ENCODE assay signal across 8 cellular contexts in genomic region chr12:107761502-107761904, GRCh38. TPM values are rescaled to one million over a fixed set of nuclear protein-coding genes. Genes with fewer than 3 reads are reported as not detected.
A peak's percentile ranks its signal among the peaks of the same experiment; 100 is the strongest.
DNase-seq lines count a peak whose midpoint lies in the region; ATAC-seq and TF ChIP-seq lines count a peak whose summit lies in the region.

No MANE protein-coding gene starts in this region.

- peaks cover 3% of the 10 kb centered on the region; the same call in 1 of the 2 replicates for H4K20me1 ChIP-seq in OCI-LY3 (ENCODE audit: insufficient read depth, low read length)

- H3K36me3 ChIP-seq in OCI-LY3 (replicated peaks; ENCODE audit: low read depth, low read length) (peaks cover 6% of the 10 kb centered on the region), mucosa of descending colon (ENCODE audit: low read depth) (no peaks in the 10 kb centered on the region)

- no peak for ATAC-seq in mucosa of descending colon

- no peak for TF ChIP-seq CTCF in OCI-LY3 (IDR thresholded peaks at IDR 0.05; ENCODE audit: low read depth, low read length)
- TF ChIP-seq CTCF in coronary artery (IDR thresholded peaks at IDR 0.05): no peak
- no peak for TF ChIP-seq CTCF in mucosa of descending colon (IDR thresholded peaks at IDR 0.05)

- H3K4me3 ChIP-seq in OCI-LY3 (ENCODE audit: low read length) (peak overlapping the region; percentile 96), coronary artery (peak overlapping the region; percentile 85), mucosa of descending colon (peak overlapping the region; percentile 56)

- H3K27ac ChIP-seq in OCI-LY3 (ENCODE audit: low read length): no peak overlapping the region
- peak overlapping the region; percentile 33 to 84 for H3K27ac ChIP-seq in coronary artery

- H3K4me1 ChIP-seq in OCI-LY3 (ENCODE audit: low read length): peaks cover 22% of the 10 kb centered on the region
- H3K4me1 ChIP-seq in mucosa of descending colon (ENCODE audit: low read depth): peaks cover 19% of the 10 kb centered on the region

- H3K9me3 ChIP-seq in OCI-LY3 (ENCODE audit: insufficient read depth, low read length): no peaks in the 10 kb centered on the region
- H3K9me3 ChIP-seq in mucosa of descending colon: no peaks in the 10 kb centered on the region

- peak overlapping the region; percentile 98 for H3K4me2 ChIP-seq in OCI-LY3 (ENCODE audit: low read length)

- H3K9ac ChIP-seq in OCI-LY3 (ENCODE audit: low read length): peak overlapping the region; percentile 83

- DNase-seq in NCI-H510A treated with DMSO at 0.1 percent for 48 hours (lab: John Stamatoyannopoulos, UW): peak; percentile 34
- DNase-seq in NCI-H510A (lab: John Stamatoyannopoulos, UW): no peak
- DNase-seq in coronary artery (ENCODE audit: low spot score): no peak
- DNase-seq in mucosa of descending colon: no peak
- no peak for DNase-seq in amniotic stem cell (lab: John Stamatoyannopoulos, UW)
- no peak for DNase-seq in dedifferentiated amniotic fluid mesenchymal stem cell (ENCODE audit: extremely low spot score)
- DNase-seq in NK-92 treated with Interleukin-12 subunit alpha and Interleukin-12 subunit beta, amount 100 ng/mL, for 24 hours (lab: John Stamatoyannopoulos, UW): no peak

- intact Hi-C loops in mucosa of descending colon (cut with DNase I, micrococcal nuclease): no loop called here

- peaks cover 29% of the 10 kb centered on the region for H3K79me2 ChIP-seq in OCI-LY3 (ENCODE audit: low read length)

- H2AFZ ChIP-seq in OCI-LY3 (ENCODE audit: low read depth, low read length): peak overlapping the region; percentile 100

- H3K27me3 ChIP-seq in OCI-LY3 (ENCODE audit: low read depth, low read length): peaks cover 6% of the 10 kb centered on the region

RNA-seq across cellular contexts. Expression of gene PRDM4, which starts 0.6 kb away (rescaled TPM):
- total RNA-seq in mucosa of descending colon: 10 to 100 TPM; 38.4 to 44.4 (median 39.9) TPM

RNA-seq across cellular contexts. Expression of gene ASCL4, which starts 13.0 kb away (rescaled TPM):
- not detected for total RNA-seq in mucosa of descending colon
